In the genomic region with DNA sequence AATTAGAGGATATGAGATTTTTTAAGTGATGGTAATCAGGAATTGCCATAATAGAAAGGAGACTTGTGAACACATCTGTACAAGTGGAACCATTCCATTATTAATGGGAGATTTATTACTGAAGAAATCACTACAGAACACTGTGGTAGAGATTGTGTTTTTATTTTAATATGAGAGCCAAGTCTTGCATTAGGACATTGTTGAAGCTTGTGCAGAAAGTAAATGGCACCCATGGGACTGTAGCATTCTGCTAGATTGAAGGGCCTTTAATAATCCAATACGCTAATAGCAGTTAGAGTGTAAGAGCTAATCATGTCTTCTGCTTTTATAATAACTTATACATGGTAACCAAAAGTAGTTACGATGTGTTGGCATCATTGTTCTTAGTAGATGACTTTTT, we compare ENCODE assay signal across 30 cellular contexts.
"Had no signal": no experiment of that assay in that cellular context is flagged by ENCODE, and none has a peak within 500 bp of the region (broad histone marks: within the 10 kb centered on the region; RNA-seq: fewer than 3 reads in every experiment).

No MANE protein-coding gene starts in this region.

- H3K27ac Mint-ChIP-seq: mesothelial cell of epicardium; natural killer cell treated with Interleukin-12 subunit alpha and Interleukin-12 subunit beta and Interleukin-15 and Interleukin-18, amount 100 ng/mL, for 72 hours; stimulated activated effector memory CD8-positive, alpha-beta T cell treated with anti-CD3 and anti-CD28 coated beads, Interleukin-12 subunit alpha, Interleukin-12 subunit beta, amount 100 ng/mL, for 72 hours had no signal

- H3K4me3 ChIP-seq: coronary artery, esophagus muscularis mucosa, heart right ventricle, mucosa of descending colon, pancreas, right lobe of liver, stomach, thyroid gland, vagina had no signal

- FAIRE-seq: endothelial cell of umbilical vein, pancreas had no signal

- H3K27me3 ChIP-seq: esophagus muscularis mucosa, heart right ventricle, neutrophil, pancreas, right lobe of liver, stomach, thyroid gland, vagina had no signal

- H3K27ac ChIP-seq: coronary artery, esophagus muscularis mucosa, heart right ventricle, neutrophil, pancreas, right lobe of liver, stomach, thyroid gland, vagina had no signal

- H3K9me3 ChIP-seq: esophagus muscularis mucosa, heart right ventricle, mucosa of descending colon, neutrophil, pancreas, right lobe of liver, stomach, thyroid gland, vagina had no signal

- ATAC-seq: heart right ventricle; left colon; mucosa of descending colon; natural killer cell treated with Interleukin-12 subunit alpha and Interleukin-12 subunit beta and Interleukin-15 and Interleukin-18, amount 100 ng/mL, for 72 hours; right lobe of liver; stimulated activated effector memory CD8-positive, alpha-beta T cell treated with anti-CD3 and anti-CD28 coated beads, Interleukin-12 subunit alpha, Interleukin-12 subunit beta, amount 100 ng/mL, for 72 hours had no signal

- H3K4me3 Mint-ChIP-seq: mesothelial cell of epicardium; naive B cell; natural killer cell treated with Interleukin-12 subunit alpha and Interleukin-12 subunit beta and Interleukin-15 and Interleukin-18, amount 100 ng/mL, for 72 hours; neural crest cell; stimulated activated effector memory CD8-positive, alpha-beta T cell treated with anti-CD3 and anti-CD28 coated beads, Interleukin-12 subunit alpha, Interleukin-12 subunit beta, amount 100 ng/mL, for 72 hours had no signal

- H3K27me3 Mint-ChIP-seq: naive B cell; natural killer cell treated with Interleukin-12 subunit alpha and Interleukin-12 subunit beta and Interleukin-15 and Interleukin-18, amount 100 ng/mL, for 72 hours had no signal

- H3K36me3 ChIP-seq: pancreas, thyroid gland, vagina had no signal

- DNase-seq: dermis blood vessel endothelial cell; effector memory CD4-positive, alpha-beta T cell; foreskin melanocyte; glutamatergic neuron; heart right ventricle; hippocampal formation; islet precursor cell; kidney glomerular epithelial cell; left colon; mesenchymal stem cell; mucosa of descending colon; naive B cell; pancreas; retina; right lobe of liver; stimulated activated CD4-positive, alpha-beta T cell treated with anti-CD3 and anti-CD28 coated beads, Interleukin-2, amount 100 ng/mL, for 24 hours; stimulated activated CD4-positive, alpha-beta T cell treated with anti-CD3 and anti-CD28 coated beads, Interleukin-4, amount 100 ng/mL, for 24 hours; stimulated activated naive CD4-positive, alpha-beta T cell treated with Interleukin-2 at 50 U/mL for 16 hours; stomach; thyroid gland; trophoblast cell had no signal

- H3K4me1 ChIP-seq: right lobe of liver, thyroid gland had no signal

- H3K4me1 Mint-ChIP-seq: naive B cell; stimulated activated effector memory CD8-positive, alpha-beta T cell treated with anti-CD3 and anti-CD28 coated beads, Interleukin-12 subunit alpha, Interleukin-12 subunit beta, amount 100 ng/mL, for 72 hours had no signal
